1 cellular context compared by ENCODE assay signal in the genomic region with DNA sequence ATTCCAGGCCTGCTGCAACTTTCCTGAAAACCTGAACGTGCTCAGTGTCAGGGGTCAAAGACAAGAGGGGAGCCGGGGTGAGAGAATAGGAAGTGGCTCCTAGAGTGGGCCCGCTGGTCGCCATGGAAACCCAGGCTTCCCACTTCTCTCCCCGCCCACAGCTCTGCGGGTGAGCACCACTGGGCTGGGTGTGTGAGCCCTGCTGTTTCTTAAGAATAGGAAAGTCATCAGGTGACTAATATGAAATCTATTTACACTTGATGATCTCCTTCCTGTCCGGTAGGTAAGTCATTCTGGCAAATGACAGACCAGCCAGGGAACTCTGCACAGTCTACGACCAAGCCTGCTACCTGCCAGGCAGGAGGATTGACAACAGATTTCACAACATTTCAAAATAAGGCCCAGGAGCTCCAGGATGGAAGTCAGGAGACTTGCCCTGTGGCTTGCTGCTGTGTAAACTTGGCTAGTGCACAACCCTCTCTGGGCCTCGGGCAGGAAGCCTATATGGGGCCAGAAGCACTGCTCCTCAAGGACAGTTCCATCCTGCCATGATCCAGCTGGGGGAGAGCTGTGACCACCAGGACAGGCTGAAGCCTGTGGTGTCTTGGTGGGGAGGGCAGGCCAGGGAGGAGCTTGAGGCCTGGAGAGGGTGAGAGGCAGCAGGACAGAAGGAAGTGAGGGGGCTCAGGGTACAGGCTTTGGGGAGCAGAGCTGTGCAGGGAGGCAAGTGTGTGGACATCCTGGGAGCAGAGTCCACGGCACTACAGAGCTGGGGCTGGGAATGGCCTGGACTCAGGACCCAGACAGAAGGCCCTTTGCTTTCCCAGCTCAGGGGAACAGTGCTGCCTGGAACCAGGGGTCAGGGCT.
TF ChIP-seq lines count a peak whose summit lies in the region.

No MANE protein-coding gene starts in this region.

TF ChIP-seq in GM12878, 131 proteins besides CTCF, POLR2A, EP300 and RAD21 (continued from another document):
- TF ChIP-seq CREB1 (IDR thresholded peaks at IDR 0.05; ENCODE audit: low read depth) (no peak; the same call in 1 of the 2 replicates), KAT2A (conservative IDR thresholded peaks at IDR 0.05; ENCODE audit: control insufficient read depth, low read depth, low read length) (no peak), NFIC (IDR thresholded peaks at IDR 0.05; ENCODE audit: low read depth, low read length) (no peak), PAX5 (IDR thresholded peaks at IDR 0.05; ENCODE audit: borderline replicate concordance, low read depth, low read length) (no peak), RCOR1 (conservative IDR thresholded peaks at IDR 0.05; ENCODE audit: low read depth, low read length) (no peak), SMAD5 (IDR thresholded peaks at IDR 0.05; ENCODE audit: low read depth) (no peak), POLR2AphosphoS5 (IDR thresholded peaks at IDR 0.05; ENCODE audit: low read length) (no peak), TAF1 (IDR thresholded peaks at IDR 0.05; ENCODE audit: borderline replicate concordance, low read depth, low read length) (no peak), ZZZ3 (IDR thresholded peaks at IDR 0.05; ENCODE audit: control insufficient read depth, insufficient read length, low read depth) (no peak), CBFB (IDR thresholded peaks at IDR 0.05; ENCODE audit: low read depth) (no peak), HDAC2 (IDR thresholded peaks at IDR 0.05) (no peak), TARDBP (IDR thresholded peaks at IDR 0.05; ENCODE audit: borderline replicate concordance) (no peak)
- TF ChIP-seq, protein P1, sequence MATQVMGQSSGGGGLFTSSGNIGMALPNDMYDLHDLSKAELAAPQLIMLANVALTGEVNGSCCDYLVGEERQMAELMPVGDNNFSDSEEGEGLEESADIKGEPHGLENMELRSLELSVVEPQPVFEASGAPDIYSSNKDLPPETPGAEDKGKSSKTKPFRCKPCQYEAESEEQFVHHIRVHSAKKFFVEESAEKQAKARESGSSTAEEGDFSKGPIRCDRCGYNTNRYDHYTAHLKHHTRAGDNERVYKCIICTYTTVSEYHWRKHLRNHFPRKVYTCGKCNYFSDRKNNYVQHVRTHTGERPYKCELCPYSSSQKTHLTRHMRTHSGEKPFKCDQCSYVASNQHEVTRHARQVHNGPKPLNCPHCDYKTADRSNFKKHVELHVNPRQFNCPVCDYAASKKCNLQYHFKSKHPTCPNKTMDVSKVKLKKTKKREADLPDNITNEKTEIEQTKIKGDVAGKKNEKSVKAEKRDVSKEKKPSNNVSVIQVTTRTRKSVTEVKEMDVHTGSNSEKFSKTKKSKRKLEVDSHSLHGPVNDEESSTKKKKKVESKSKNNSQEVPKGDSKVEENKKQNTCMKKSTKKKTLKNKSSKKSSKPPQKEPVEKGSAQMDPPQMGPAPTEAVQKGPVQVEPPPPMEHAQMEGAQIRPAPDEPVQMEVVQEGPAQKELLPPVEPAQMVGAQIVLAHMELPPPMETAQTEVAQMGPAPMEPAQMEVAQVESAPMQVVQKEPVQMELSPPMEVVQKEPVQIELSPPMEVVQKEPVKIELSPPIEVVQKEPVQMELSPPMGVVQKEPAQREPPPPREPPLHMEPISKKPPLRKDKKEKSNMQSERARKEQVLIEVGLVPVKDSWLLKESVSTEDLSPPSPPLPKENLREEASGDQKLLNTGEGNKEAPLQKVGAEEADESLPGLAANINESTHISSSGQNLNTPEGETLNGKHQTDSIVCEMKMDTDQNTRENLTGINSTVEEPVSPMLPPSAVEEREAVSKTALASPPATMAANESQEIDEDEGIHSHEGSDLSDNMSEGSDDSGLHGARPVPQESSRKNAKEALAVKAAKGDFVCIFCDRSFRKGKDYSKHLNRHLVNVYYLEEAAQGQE (IDR thresholded peaks at IDR 0.05; ENCODE audit: low read depth, low read length) = no peak
